1 cellular context compared by ENCODE assay signal in genomic region chr16:53207810-53208752, GRCh38.
TF ChIP-seq lines count a peak whose summit lies in the region.

No MANE protein-coding gene starts in this region.

TF ChIP-seq in HEK293, 187 proteins besides CTCF, POLR2A, EP300 and RAD21 (continued from another document):
- peak; percentile 89 for TF ChIP-seq ZBTB44 (tag by site-specific recombination; IDR thresholded peaks at IDR 0.05)
- no peak for TF ChIP-seq ZNF18 (tag by site-specific recombination; IDR thresholded peaks at IDR 0.05)
- TF ChIP-seq ZNF19 (tag by site-specific recombination; IDR thresholded peaks at IDR 0.05; ENCODE audit: low read depth) = 0 out of 2 replicates have a peak, but pooled peaks have one; percentile 10
- TF ChIP-seq ZNF114 (tag by site-specific recombination; IDR thresholded peaks at IDR 0.05) = no peak
- TF ChIP-seq ZNF10 (tag by site-specific recombination; IDR thresholded peaks at IDR 0.05) = peak; percentile 19; the same call in 1 of the 2 replicates
- TF ChIP-seq ZNF513 (tag by site-specific recombination; IDR thresholded peaks at IDR 0.05) = peak; percentile 46
- no peak for TF ChIP-seq ZSCAN4 (tag by site-specific recombination; IDR thresholded peaks at IDR 0.05)
- peak; percentile 68 for TF ChIP-seq ZBTB11 (tag by site-specific recombination; conservative IDR thresholded peaks at IDR 0.05; ENCODE audit: low read depth)
- TF ChIP-seq ZXDB (tag by site-specific recombination; IDR thresholded peaks at IDR 0.05) = peak; percentile 39; the same call in 1 of the 2 replicates
- TF ChIP-seq ZNF558 (tag by site-specific recombination; IDR thresholded peaks at IDR 0.05) = no peak; the same call in 1 of the 2 replicates
- peak; percentile 39; the same call in 1 of the 2 replicates for TF ChIP-seq PATZ1 (tag by site-specific recombination; IDR thresholded peaks at IDR 0.05)
- peak; percentile 79; the same call in 1 of the 2 replicates for TF ChIP-seq TRIM28 (IDR thresholded peaks at IDR 0.05; ENCODE audit: borderline replicate concordance, low read length)
- no peak for TF ChIP-seq ZNF146 (tag by site-specific recombination; IDR thresholded peaks at IDR 0.05)
- TF ChIP-seq SCRT2 (tag by site-specific recombination; IDR thresholded peaks at IDR 0.05) = peak; percentile 88
- peak; percentile 61 for TF ChIP-seq IKZF3 (tag by site-specific recombination; IDR thresholded peaks at IDR 0.05)
- TF ChIP-seq EGR2 (tag by site-specific recombination; IDR thresholded peaks at IDR 0.05; ENCODE audit: low read depth) = peak; percentile 66; the same call in 1 of the 2 replicates
- TF ChIP-seq ZNF335 (tag by site-specific recombination; conservative IDR thresholded peaks at IDR 0.05) = peak; percentile 54
- no peak for TF ChIP-seq ZNF518A (tag by site-specific recombination; conservative IDR thresholded peaks at IDR 0.05; ENCODE audit: low read depth)
- TF ChIP-seq ZNF24 (tag by site-specific recombination; IDR thresholded peaks at IDR 0.05) = no peak
- TF ChIP-seq ZNF362 (tag by site-specific recombination; IDR thresholded peaks at IDR 0.05) = peak; percentile 30; the same call in 1 of the 2 replicates
- peak; percentile 33; the same call in 1 of the 2 replicates for TF ChIP-seq ZNF692 (tag by site-specific recombination; IDR thresholded peaks at IDR 0.05)
- TF ChIP-seq ZNF629 (tag by site-specific recombination; IDR thresholded peaks at IDR 0.05) = no peak
- TF ChIP-seq ZBTB20 (tag by site-specific recombination; IDR thresholded peaks at IDR 0.05) = peak; percentile 75
- 0 out of 2 replicates have a peak, but pooled peaks have one; percentile 12 for TF ChIP-seq ZBTB8A (tag by site-specific recombination; IDR thresholded peaks at IDR 0.05)
- TF ChIP-seq ZNF112 (tag by site-specific recombination; IDR thresholded peaks at IDR 0.05) = no peak
- no peak; the same call in 1 of the 2 replicates for TF ChIP-seq ZNF76 (tag by site-specific recombination; IDR thresholded peaks at IDR 0.05; ENCODE audit: borderline replicate concordance, low read depth)
- TF ChIP-seq ZBTB17 (tag by site-specific recombination; IDR thresholded peaks at IDR 0.05) = peak; percentile 47; the same call in 1 of the 2 replicates
- TF ChIP-seq ZNF561 (tag by site-specific recombination; IDR thresholded peaks at IDR 0.05; ENCODE audit: borderline replicate concordance) = 0 out of 2 replicates have a peak, but pooled peaks have one; percentile 19
- TF ChIP-seq ZNF366 (tag by site-specific recombination; conservative IDR thresholded peaks at IDR 0.05) = peak; percentile 41
- no peak for TF ChIP-seq ZNF391 (tag by site-specific recombination; IDR thresholded peaks at IDR 0.05; ENCODE audit: borderline replicate concordance, low read depth)
- TF ChIP-seq SP7 (tag by site-specific recombination; IDR thresholded peaks at IDR 0.05) = 0 out of 2 replicates have a peak, but pooled peaks have one; percentile 14
- TF ChIP-seq OSR2 (tag by site-specific recombination; IDR thresholded peaks at IDR 0.05) = peak; percentile 65
- no peak for TF ChIP-seq ZIC2 (tag by site-specific recombination; IDR thresholded peaks at IDR 0.05)
